In the genomic region with DNA sequence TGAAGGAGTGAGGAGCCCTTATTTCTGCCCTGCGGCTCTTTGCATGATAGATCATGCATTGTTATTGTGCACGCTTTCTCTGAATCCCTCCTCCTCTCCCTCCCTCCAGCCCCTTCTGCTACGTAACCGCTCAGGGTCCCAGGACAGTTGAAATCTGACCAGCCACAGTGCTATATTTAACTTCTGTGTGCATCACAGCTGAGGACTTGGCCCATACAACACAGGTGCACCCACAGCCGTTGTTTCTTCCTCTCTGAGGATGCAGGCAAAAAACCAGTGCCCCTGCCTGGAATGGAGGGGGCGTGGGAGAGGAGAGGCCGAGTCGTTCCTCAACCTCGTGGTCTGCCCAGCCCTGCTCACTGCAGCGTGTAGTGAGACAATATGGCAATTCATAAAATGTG, we compare ENCODE assay signal across 23 cellular contexts.
A peak's percentile ranks its signal among the peaks of the same experiment; 100 is the strongest.
DNase-seq lines count a peak whose midpoint lies in the region; ATAC-seq and TF ChIP-seq lines count a peak whose summit lies in the region.
"Had no signal": no experiment of that assay in that cellular context is flagged by ENCODE, and none has a peak within 500 bp of the region (broad histone marks: within the 10 kb centered on the region; RNA-seq: fewer than 3 reads in every experiment).

No MANE protein-coding gene starts in this region.

- TF ChIP-seq EP300 in gastroesophageal sphincter (IDR thresholded peaks at IDR 0.05) = no peak

- peaks cover 38% of the 10 kb centered on the region for H3K4me1 Mint-ChIP-seq in memory B cell
- H3K4me1 Mint-ChIP-seq: activated CD4-positive, alpha-beta T cell treated with anti-CD3 and anti-CD28 coated beads, Interleukin-2, amount 10 ng/mL, durations not matched to agents 24 days and 14 days; CD14-positive monocyte had no signal

- no peak for TF ChIP-seq CTCF in gastroesophageal sphincter (IDR thresholded peaks at IDR 0.05)

- H3K27ac ChIP-seq in BLaER1 treated with 17β-estradiol and CSF1 and Interleukin-3, amounts not matched to agents 10 nM and 100 nM = peak overlapping the region in 10 of 11 experiments; percentile 1 to 97 (median 82); a peak in 18 of 22 replicates
- H3K27ac ChIP-seq in gastroesophageal sphincter = no peak overlapping the region
- H3K27ac ChIP-seq: A549, ascending aorta, PC-9, right lobe of liver, vagina had no signal

- H3K27me3 ChIP-seq in BLaER1 treated with 17β-estradiol and CSF1 and Interleukin-3, amounts not matched to agents 10 nM and 100 nM = no peaks in the 10 kb centered on the region
- peaks cover 8% of the 10 kb centered on the region for H3K27me3 ChIP-seq in gastroesophageal sphincter
- H3K27me3 ChIP-seq: ascending aorta, right lobe of liver, vagina had no signal

- peaks cover 37 to 72% (median 62%) of the 10 kb centered on the region in 11 experiments for H3K9me3 ChIP-seq in BLaER1 treated with 17β-estradiol and CSF1 and Interleukin-3, amounts not matched to agents 10 nM and 100 nM (replicated peaks in 1 of 11)
- no peaks in the 10 kb centered on the region for H3K9me3 ChIP-seq in gastroesophageal sphincter
- H3K9me3 ChIP-seq: right lobe of liver, SK-N-SH, vagina had no signal

- 40 to 45% methylated on average over 8 to 10 of the region's 10 CpGs for WGBS in gastroesophageal sphincter (ENCODE audit: low coverage in 1 of 2), 2 donors

- no peak overlapping the region for H3K27ac Mint-ChIP-seq in memory B cell
- H3K27ac Mint-ChIP-seq: activated CD4-positive, alpha-beta T cell treated with anti-CD3 and anti-CD28 coated beads, Interleukin-2, amount 10 ng/mL, durations not matched to agents 24 days and 14 days; CD14-positive monocyte; mesothelial cell of epicardium had no signal

- peak overlapping the region; percentile 63 to 92 (median 83) for H3K4me2 ChIP-seq in BLaER1 treated with 17β-estradiol and CSF1 and Interleukin-3, amounts not matched to agents 10 nM and 100 nM
- H3K4me2 ChIP-seq: A549, PC-9, SK-N-SH had no signal

- H3K36me3 Mint-ChIP-seq in memory B cell = no peaks in the 10 kb centered on the region
- H3K36me3 Mint-ChIP-seq: CD14-positive monocyte had no signal

- H3K9me3 Mint-ChIP-seq in memory B cell = no peaks in the 10 kb centered on the region

- H3K36me3 ChIP-seq in BLaER1 treated with 17β-estradiol and CSF1 and Interleukin-3, amounts not matched to agents 10 nM and 100 nM = peaks cover 0 to 66% (median 23%) of the 10 kb centered on the region in 11 experiments; a peak in 14 of 22 replicates
- H3K36me3 ChIP-seq in gastroesophageal sphincter = no peaks in the 10 kb centered on the region
- H3K36me3 ChIP-seq: ascending aorta, right lobe of liver, vagina had no signal

- H3K4me3 Mint-ChIP-seq in memory B cell = peak overlapping the region; percentile 56
- H3K4me3 Mint-ChIP-seq: activated CD4-positive, alpha-beta T cell treated with anti-CD3 and anti-CD28 coated beads, Interleukin-2, amount 10 ng/mL, durations not matched to agents 24 days and 14 days; CD14-positive monocyte; mesothelial cell of epicardium had no signal

- no peak for TF ChIP-seq POLR2A in gastroesophageal sphincter (IDR thresholded peaks at IDR 0.05)

- no peaks in the 10 kb centered on the region for H3K27me3 Mint-ChIP-seq in memory B cell
- H3K27me3 Mint-ChIP-seq: activated CD4-positive, alpha-beta T cell treated with anti-CD3 and anti-CD28 coated beads, Interleukin-2, amount 10 ng/mL, durations not matched to agents 24 days and 14 days had no signal

- peak overlapping the region in 9 of 11 experiments; percentile 4 to 87 (median 71); a peak in 17 of 22 replicates for H3K9ac ChIP-seq in BLaER1 treated with 17β-estradiol and CSF1 and Interleukin-3, amounts not matched to agents 10 nM and 100 nM
- H3K9ac ChIP-seq: SK-N-SH had no signal

- H3K4me1 ChIP-seq in BLaER1 treated with 17β-estradiol and CSF1 and Interleukin-3, amounts not matched to agents 10 nM and 100 nM = peaks cover 26 to 63% (median 59%) of the 10 kb centered on the region in 10 experiments
- H3K4me1 ChIP-seq in gastroesophageal sphincter = no peaks in the 10 kb centered on the region
- H3K4me1 ChIP-seq: A549, ascending aorta, right lobe of liver, vagina had no signal

- peak overlapping the region in 6 of 10 experiments; percentile 25 to 49 (median 44); a peak in 10 of 20 replicates for H3K4me3 ChIP-seq in BLaER1 treated with 17β-estradiol and CSF1 and Interleukin-3, amounts not matched to agents 10 nM and 100 nM
- no peak overlapping the region for H3K4me3 ChIP-seq in gastroesophageal sphincter
- H3K4me3 ChIP-seq: A549, ascending aorta, PC-9, right lobe of liver, vagina had no signal

- no peaks in the 10 kb centered on the region for H4K20me1 ChIP-seq in BLaER1 treated with 17β-estradiol and CSF1 and Interleukin-3, amounts not matched to agents 10 nM and 100 nM

- DNase-seq in NCI-H69 (lab: John Stamatoyannopoulos, UW) (peak; percentile 38), memory B cell (ENCODE audit: low spot score in 2 of 2) (peak in 1 of 2 donors; percentile 19), globus pallidus (ENCODE audit: low spot score) (no peak)
- DNase-seq: activated CD4-positive, alpha-beta T cell treated with anti-CD3 and anti-CD28 coated beads, Interleukin-2, amount 10 ng/mL, durations not matched to agents 24 days and 14 days; activated naive CD4-positive, alpha-beta T cell treated with Interleukin-2 at 50 U/mL for 16 hours; GOT3; NCI-H1930; NCI-H510A; nucleus accumbens; PC-9; right lobe of liver; SK-N-SH; stimulated activated CD4-positive, alpha-beta T cell treated with anti-CD3 and anti-CD28 coated beads, Interleukin-1b, Interleukin-23, amount 100 ng/mL, for 48 hours had no signal

- ATAC-seq in HG02678 (IDR thresholded peaks at IDR 0.05; ENCODE audit: unreplicated experiment) (peak; percentile 66), memory B cell (ENCODE audit: low read depth) (peak; percentile 64), gastroesophageal sphincter (no peak), HG03571 (IDR thresholded peaks at IDR 0.05; ENCODE audit: unreplicated experiment) (no peak), GM18873 (IDR thresholded peaks at IDR 0.05; ENCODE audit: low FRiP score, unreplicated experiment) (no peak)
- ATAC-seq: A549, right lobe of liver had no signal

Comparison
In these comparisons a context has a peak if more than half of its experiments do, and no peak if none do; other contexts are left out.
1. H3K27ac ChIP-seq: peak in BLaER1 treated with 17β-estradiol and CSF1 and Interleukin-3, amounts not matched to agents 10 nM and 100 nM (10 of 11); none in gastroesophageal sphincter (0 of 4).
2. H3K4me3 ChIP-seq: peak in BLaER1 treated with 17β-estradiol and CSF1 and Interleukin-3, amounts not matched to agents 10 nM and 100 nM (6 of 10); none in gastroesophageal sphincter (0 of 2).
3. ATAC-seq: peak in HG02678 (single experiment) and memory B cell (single experiment); none in gastroesophageal sphincter (single experiment), HG03571 (single experiment) and GM18873 (single experiment).